1 cellular context compared by ENCODE assay signal in the genomic region with DNA sequence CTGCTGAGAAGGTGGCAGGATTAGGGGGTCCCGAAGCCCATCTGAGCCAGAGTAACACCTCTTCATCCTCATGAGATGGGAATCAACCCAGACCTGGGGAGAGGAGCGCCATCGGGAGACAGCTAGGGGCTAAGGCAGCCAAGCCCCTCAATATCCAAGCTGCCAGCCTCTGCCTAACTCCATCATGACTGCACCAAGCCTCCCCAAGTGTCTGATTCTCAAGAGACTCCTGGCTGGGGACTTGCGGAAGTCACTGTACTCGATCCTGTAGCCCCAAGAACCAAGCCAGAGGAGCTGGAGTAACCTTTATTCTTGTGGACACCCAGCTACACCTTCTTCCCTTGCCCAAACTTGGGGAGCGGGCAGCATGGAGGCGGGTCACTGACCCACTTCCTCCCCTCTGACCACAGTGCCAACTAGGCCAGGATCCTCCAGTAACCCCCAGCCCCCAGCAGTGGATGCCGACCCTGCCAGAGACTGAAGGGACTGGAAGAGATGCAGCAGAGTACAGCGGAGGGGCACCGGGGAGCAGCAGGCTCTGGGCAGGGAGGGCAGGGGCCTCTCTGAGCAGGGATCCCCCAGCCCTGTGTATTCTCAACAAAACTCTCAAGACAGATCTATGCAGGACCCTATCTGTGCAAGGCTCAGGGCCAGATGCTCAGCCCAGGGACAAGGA.
TF ChIP-seq lines count a peak whose summit lies in the region.

No MANE protein-coding gene starts in this region.

TF ChIP-seq in H1, 55 proteins besides CTCF, POLR2A, EP300 and RAD21:
- TF ChIP-seq SAP30 (IDR thresholded peaks at IDR 0.05; ENCODE audit: insufficient read depth, insufficient replicate concordance, low read length): peak; percentile 10
- no peak for TF ChIP-seq ASH2L (IDR thresholded peaks at IDR 0.05; ENCODE audit: low read length)
